In genomic region chr11:75773595-75774353, GRCh38 we compare ENCODE assay signal across 11 cellular contexts. TPM values are rescaled to one million over a fixed set of nuclear protein-coding genes. Genes with fewer than 3 reads are reported as not detected.
DNase-seq lines count a peak whose midpoint lies in the region; ATAC-seq and TF ChIP-seq lines count a peak whose summit lies in the region.
"Had no signal": no experiment of that assay in that cellular context is flagged by ENCODE, and none has a peak within 500 bp of the region (broad histone marks: within the 10 kb centered on the region; RNA-seq: fewer than 3 reads in every experiment).

No MANE protein-coding gene starts in this region.

- no peak overlapping the region for H3K56ac ChIP-seq in mesendoderm (ENCODE audit: low read length)

- H3K4ac ChIP-seq in mesendoderm (ENCODE audit: low read depth, low read length) = no peak overlapping the region

- H3K4me2 ChIP-seq in OCI-LY3 (ENCODE audit: low read length) = peak overlapping the region; percentile 76
- H3K4me2 ChIP-seq in mesendoderm (ENCODE audit: low read length) = no peak overlapping the region

- H2AFZ ChIP-seq in OCI-LY3 (ENCODE audit: low read depth, low read length) = no peak overlapping the region

- H4K5ac ChIP-seq in mesendoderm (ENCODE audit: low read length) = no peak overlapping the region

- intact Hi-C loops in left lung (cut with DNase I) = no loop called here

- H3K79me1 ChIP-seq in mesendoderm (ENCODE audit: low read length) = no peaks in the 10 kb centered on the region

- H3K9me3 Mint-ChIP-seq in progenitor cell of endocrine pancreas (ENCODE audit: low read depth) = no peaks in the 10 kb centered on the region

- H3K79me2 ChIP-seq in OCI-LY3 (ENCODE audit: low read length) = peaks cover 54% of the 10 kb centered on the region
- H3K79me2 ChIP-seq in mesendoderm (ENCODE audit: control insufficient read depth, insufficient read depth, low read length) = no peaks in the 10 kb centered on the region

- no peaks in the 10 kb centered on the region for H3K36me3 Mint-ChIP-seq in progenitor cell of endocrine pancreas (ENCODE audit: insufficient read depth)

- peak overlapping the region; percentile 57 for H3K9ac ChIP-seq in OCI-LY3 (ENCODE audit: low read length)
- H3K9ac ChIP-seq in mesendoderm (ENCODE audit: low read length) = no peak overlapping the region

- H4K8ac ChIP-seq in mesendoderm (ENCODE audit: low read depth, low read length) = no peak overlapping the region

- WGBS in mesendoderm (ENCODE audit: extremely low coverage, insufficient coverage, low lambda C conversion rate) = no CpG with 5 or more reads among the region's 5 CpGs

- H3K27ac Mint-ChIP-seq in progenitor cell of endocrine pancreas = peak overlapping the region; percentile 1

- H3K9me3 ChIP-seq in OCI-LY3 (ENCODE audit: insufficient read depth, low read length) = no peaks in the 10 kb centered on the region
- no peaks in the 10 kb centered on the region for H3K9me3 ChIP-seq in left lung
- H3K9me3 ChIP-seq: SJSA1 had no signal

- H3K4me1 ChIP-seq in OCI-LY3 (ENCODE audit: low read length) = peaks cover 75% of the 10 kb centered on the region
- H3K4me1 ChIP-seq in mesendoderm (ENCODE audit: control insufficient read depth, low read depth, low read length) = peaks cover 5% of the 10 kb centered on the region
- H3K4me1 ChIP-seq in left lung = peaks cover 4 to 100% of the 10 kb centered on the region in 2 donors

- TF ChIP-seq CTCF in OCI-LY3 (IDR thresholded peaks at IDR 0.05; ENCODE audit: low read depth, low read length) (no peak), progenitor cell of endocrine pancreas (IDR thresholded peaks at IDR 0.05; ENCODE audit: unreplicated experiment) (no peak), left lung (IDR thresholded peaks at IDR 0.05) (no peak)

- no peak overlapping the region for H3K4me3 Mint-ChIP-seq in progenitor cell of endocrine pancreas (ENCODE audit: low read depth)

- no peaks in the 10 kb centered on the region for H4K20me1 ChIP-seq in OCI-LY3 (ENCODE audit: insufficient read depth, low read length)

- no peak overlapping the region for H3K18ac ChIP-seq in mesendoderm (ENCODE audit: low read length)

- H3K27me3 ChIP-seq in OCI-LY3 (ENCODE audit: low read depth, low read length) (no peaks in the 10 kb centered on the region), mesendoderm (ENCODE audit: insufficient read depth, low read length, poor library complexity) (no peaks in the 10 kb centered on the region), left lung (peaks cover 4 to 8% of the 10 kb centered on the region in 2 donors)

- DNase-seq in activated CD4-positive, CD25-positive, alpha-beta regulatory T cell treated with anti-CD3 and anti-CD28 coated beads, Interleukin-2, amount 50 U/mL, for 72 hours = no peak
- DNase-seq in progenitor cell of endocrine pancreas (ENCODE audit: low spot score, unreplicated experiment) = no peak
- no peak for DNase-seq in NCI-H345 treated with DMSO at 0.1 percent for 48 hours (lab: John Stamatoyannopoulos, UW; ENCODE audit: unreplicated experiment)
- DNase-seq in mesendoderm = no peak
- no peak for DNase-seq in left lung

- ATAC-seq in activated CD4-positive, CD25-positive, alpha-beta regulatory T cell treated with anti-CD3 and anti-CD28 coated beads, Interleukin-2, amount 50 U/mL, for 24 hours = peak; percentile 70 to 76
- peak; percentile 79 for ATAC-seq in HG02840 (IDR thresholded peaks at IDR 0.05; ENCODE audit: low FRiP score, unreplicated experiment)
- ATAC-seq in left lung = no peak

- H2BK5ac ChIP-seq in mesendoderm (ENCODE audit: low read length) = no peak overlapping the region

- H2BK120ac ChIP-seq in mesendoderm (ENCODE audit: low read depth, low read length) = no peak overlapping the region

- peak overlapping the region; percentile 84 for H3K27ac ChIP-seq in OCI-LY3 (ENCODE audit: low read length)
- no peak overlapping the region for H3K27ac ChIP-seq in mesendoderm (ENCODE audit: low read depth, low read length)
- peak overlapping the region in 1 of 2 donors; percentile 87 for H3K27ac ChIP-seq in left lung
- H3K27ac ChIP-seq: 22Rv1, epithelial cell of prostate, SJSA1 had no signal

- H3K23ac ChIP-seq in mesendoderm (ENCODE audit: low read length) = no peak overlapping the region

- no peak overlapping the region for H2AK5ac ChIP-seq in mesendoderm (ENCODE audit: low read length)

- H3K36me3 ChIP-seq in OCI-LY3 (replicated peaks; ENCODE audit: low read depth, low read length) (peaks cover 20% of the 10 kb centered on the region), mesendoderm (ENCODE audit: control insufficient read depth, insufficient read depth, low read length) (no peaks in the 10 kb centered on the region), left lung (no peaks in the 10 kb centered on the region)
- H3K36me3 ChIP-seq: SJSA1 had no signal

- H3K4me3 ChIP-seq in OCI-LY3 (ENCODE audit: low read length) = peak overlapping the region; percentile 37
- H3K4me3 ChIP-seq in mesendoderm (ENCODE audit: low read length) = no peak overlapping the region
- no peak overlapping the region for H3K4me3 ChIP-seq in left lung
- H3K4me3 ChIP-seq: SJSA1 had no signal

- no peaks in the 10 kb centered on the region for H3K4me1 Mint-ChIP-seq in progenitor cell of endocrine pancreas (ENCODE audit: low read depth)

- H3K27me3 Mint-ChIP-seq in progenitor cell of endocrine pancreas = peaks cover 52% of the 10 kb centered on the region

- H2BK15ac ChIP-seq in mesendoderm (replicated peaks; ENCODE audit: low read depth) = no peak overlapping the region

RNA-seq across cellular contexts. Expression of gene DGAT2, which starts 5.2 kb away (rescaled TPM):
- total RNA-seq in progenitor cell of endocrine pancreas (1.2 and 1.4 TPM in 2 replicates), left lung (10 to 100 TPM in 1 of 2 donors, 1 to 10 TPM in 1; 8.1 to 14.9 TPM)
- polyA plus RNA-seq in mesendoderm (2013, experiment 1 of 2) = 0.62 TPM
- polyA plus RNA-seq in mesendoderm (2013, experiment 2 of 2) = 0.63 TPM
- total RNA-seq: SJSA1 had no signal

RNA-seq across cellular contexts. Expression of gene UVRAG, which starts 41.2 kb away (rescaled TPM):
- total RNA-seq in progenitor cell of endocrine pancreas (25.7 and 29.7 TPM in 2 replicates), left lung (10 to 100 TPM; 29.6 to 36.0 TPM)
- polyA plus RNA-seq in mesendoderm (2013, experiment 1 of 2) = 3.3 TPM
- polyA plus RNA-seq in mesendoderm (2013, experiment 2 of 2) = 2.8 TPM

RNA-seq across cellular contexts. Expression of gene MOGAT2, which starts 56.1 kb away (rescaled TPM):
- total RNA-seq in progenitor cell of endocrine pancreas (not detected in 2 replicates), left lung (not detected)
- not detected for polyA plus RNA-seq in mesendoderm (2013, experiment 1 of 2)
- polyA plus RNA-seq in mesendoderm (2013, experiment 2 of 2) = not detected
- total RNA-seq: SJSA1 had no signal
